Comparison of ENCODE assay signal across 17 cellular contexts in the genomic region with DNA sequence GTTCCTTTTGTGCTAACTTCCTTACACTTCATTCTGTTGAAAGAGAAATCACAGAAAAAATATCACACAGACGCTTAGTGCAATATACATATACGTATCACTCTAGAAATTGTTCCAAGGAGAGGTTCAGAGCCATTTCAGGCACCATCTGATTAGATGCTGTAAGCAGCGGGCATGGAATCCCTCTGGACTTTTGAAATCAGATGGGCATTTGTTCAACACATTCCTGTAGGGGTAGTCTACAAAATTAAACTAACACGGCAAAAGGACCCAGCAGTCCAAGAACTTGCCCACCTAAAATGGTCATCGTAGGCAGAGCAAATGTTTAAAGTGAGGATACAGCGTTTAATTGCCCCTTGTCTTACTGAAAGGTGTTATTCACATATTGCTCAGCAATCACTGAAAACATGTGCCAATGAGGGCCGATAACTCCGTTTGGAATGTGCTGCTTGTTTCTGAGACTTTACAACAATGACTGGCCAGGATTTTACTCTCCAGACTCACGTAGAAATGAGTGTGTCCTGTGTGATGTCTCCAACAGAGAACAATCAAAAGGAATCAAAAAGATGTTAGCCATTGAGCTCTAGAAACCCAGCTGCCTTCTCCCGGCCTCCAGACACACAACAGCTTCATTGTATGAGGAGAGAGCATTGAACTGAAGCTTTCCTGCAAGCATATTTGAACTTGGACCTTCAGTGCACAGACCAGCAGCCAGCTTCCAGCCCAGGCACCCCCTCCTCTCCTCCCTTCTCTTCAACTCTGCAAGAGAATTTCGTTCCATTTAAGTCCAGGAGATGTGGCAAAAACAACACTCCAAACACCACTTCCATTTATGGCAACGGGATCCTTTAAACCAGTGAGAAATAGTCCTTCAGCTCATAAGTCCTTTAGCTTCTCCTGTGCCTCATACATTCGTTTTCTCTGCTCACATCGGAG. TPM values are rescaled to one million over a fixed set of nuclear protein-coding genes. Genes with fewer than 3 reads are reported as not detected.
DNase-seq lines count a peak whose midpoint lies in the region; ATAC-seq and TF ChIP-seq lines count a peak whose summit lies in the region.
"Had no signal": no experiment of that assay in that cellular context is flagged by ENCODE, and none has a peak within 500 bp of the region (broad histone marks: within the 10 kb centered on the region; RNA-seq: fewer than 3 reads in every experiment).

No MANE protein-coding gene starts in this region.

- WGBS in mesodermal cell (ENCODE audit: insufficient coverage in 2 of 2), 2 experiments: 89% methylated on average over 9 to 11 of the region's 14 CpGs
- WGBS in sigmoid colon, 2 donors: 39 to 74% methylated on average over 14 of the region's 14 CpGs

- H3K36me3 ChIP-seq in Karpas-422 (ENCODE audit: insufficient read depth, low read length) (no peaks in the 10 kb centered on the region), mesodermal cell (ENCODE audit: control insufficient read depth, insufficient read depth, low read length) (no peaks in the 10 kb centered on the region), sigmoid colon (no peaks in the 10 kb centered on the region)

- H4K20me1 ChIP-seq in Karpas-422 (ENCODE audit: insufficient read depth, low read depth, low read length): no peaks in the 10 kb centered on the region

- no peak overlapping the region for H3K27ac ChIP-seq in Karpas-422 (ENCODE audit: low read length)
- H3K27ac ChIP-seq in mesodermal cell (ENCODE audit: low read depth, low read length, severe bottlenecking): peak overlapping the region; percentile 16
- H3K27ac ChIP-seq in sigmoid colon: peak overlapping the region; percentile 76 to 89 (median 83)
- H3K27ac ChIP-seq: RWPE1 had no signal

- H3K4me2 ChIP-seq in Karpas-422 (ENCODE audit: low read depth, low read length, poor library complexity, severe bottlenecking): no peak overlapping the region

- DNase-seq in Karpas-422: no peak
- DNase-seq in epidermal melanocyte (ENCODE audit: insufficient read length, low spot score): peak; percentile 64
- peak; percentile 69 for DNase-seq in sigmoid colon
- DNase-seq in NCI-H510A treated with DMSO at 0.1 percent for 48 hours (lab: John Stamatoyannopoulos, UW): no peak
- DNase-seq in GM13976 (ENCODE audit: low spot score): no peak
- DNase-seq: activated CD4-positive, alpha-beta T cell treated with anti-CD3 and anti-CD28 coated beads, Interleukin-2, amount 10 ng/mL, durations not matched to agents 7 days and 5 days; activated T-cell treated with anti-CD3 and anti-CD28 coated beads, Interleukin-2, amount 50 U/mL, for 72 hours; kidney glomerular epithelial cell; NCI-H146; NCI-H524; occipital lobe; stimulated activated CD8-positive, alpha-beta memory T cell treated with anti-CD3 and anti-CD28 coated beads, Interleukin-4, amount 100 ng/mL, for 48 hours; T-helper 9 cell had no signal

- no peak overlapping the region for H3K4me3 ChIP-seq in Karpas-422 (ENCODE audit: low read length)
- no peak overlapping the region for H3K4me3 ChIP-seq in mesodermal cell (ENCODE audit: extremely low read depth, insufficient read depth, low read length, poor library complexity, severe bottlenecking)
- H3K4me3 ChIP-seq in sigmoid colon: no peak overlapping the region

- no peak for TF ChIP-seq POLR2A in sigmoid colon (IDR thresholded peaks at IDR 0.05)

- in situ Hi-C loops in GM13976 (cut with MboI; ENCODE audit: low sequenced_read_pairs, unreplicated experiment): no loop called here

- H3K9me2 ChIP-seq in Karpas-422 (replicated peaks; ENCODE audit: insufficient read depth, low read length): no peaks in the 10 kb centered on the region

- H2AFZ ChIP-seq in Karpas-422 (ENCODE audit: low read length): peak overlapping the region; percentile 25; the same call in 1 of the 2 replicates

- peak in 1 of 4 donors; percentile 1 for TF ChIP-seq EP300 in sigmoid colon (IDR thresholded peaks at IDR 0.05)

- no peak overlapping the region for H3K9ac ChIP-seq in Karpas-422 (ENCODE audit: low read length)

- no peaks in the 10 kb centered on the region for H3K27me3 ChIP-seq in Karpas-422 (ENCODE audit: low read length)
- H3K27me3 ChIP-seq in sigmoid colon: no peaks in the 10 kb centered on the region

- intact Hi-C loops in sigmoid colon (cut with DNase I): loop anchor here (5.0 kb wide), 1 partner anchor 87 kb away; no protein-coding TSS in a partner anchor

- TF ChIP-seq CTCF in sigmoid colon (IDR thresholded peaks at IDR 0.05) (no peak), GM13976 (IDR thresholded peaks at IDR 0.05; ENCODE audit: borderline replicate concordance, control extremely low read depth, extremely low read depth, insufficient read depth, missing control alignments) (no peak)

- H3K9me3 ChIP-seq in Karpas-422 (ENCODE audit: low read length) (no peaks in the 10 kb centered on the region), mesodermal cell (ENCODE audit: control insufficient read depth, low read length) (peaks cover 1% of the 10 kb centered on the region), sigmoid colon (no peaks in the 10 kb centered on the region)

- ATAC-seq in GM21367 (IDR thresholded peaks at IDR 0.05; ENCODE audit: unreplicated experiment) (no peak), GM21723 (IDR thresholded peaks at IDR 0.05; ENCODE audit: unreplicated experiment) (no peak)
- ATAC-seq: activated T-cell treated with anti-CD3 and anti-CD28 coated beads, Interleukin-2, amount 50 U/mL, for 72 hours had no signal

- no peaks in the 10 kb centered on the region for H3K79me2 ChIP-seq in Karpas-422 (ENCODE audit: low read length)

- H3K4me1 ChIP-seq in Karpas-422 (ENCODE audit: low read length) (no peaks in the 10 kb centered on the region), mesodermal cell (ENCODE audit: control insufficient read depth, insufficient read depth, low read length, poor library complexity, severe bottlenecking) (peaks cover 13% of the 10 kb centered on the region), sigmoid colon (peaks cover 3 to 50% (median 35%) of the 10 kb centered on the region in 4 donors)

RNA-seq across cellular contexts. Expression of a gene that starts 32.1 kb away (rescaled TPM):
- total RNA-seq in Karpas-422 (2014; rRNA removed; shearing (Covaris generic); ENCODE audit: low replicate concordance): not detected in 2 replicates
- not detected for polyA plus RNA-seq in mesodermal cell (2013, experiment 1 of 2)
- polyA plus RNA-seq in mesodermal cell (2013, experiment 2 of 2): not detected
- total RNA-seq in sigmoid colon: 10 to 100 TPM in 2 of 4 donors, 1 to 10 TPM in 2; 3.0 to 12.8 (median 10.4) TPM
- 10 to 100 TPM in 1 of 3 donors, 1 to 10 TPM in 2; 3.0 to 20.6 (median 5.4) TPM for polyA plus RNA-seq in sigmoid colon

RNA-seq across cellular contexts. Expression of a gene that starts 32.1 kb away (rescaled TPM):
- not detected in 2 replicates for total RNA-seq in Karpas-422 (2014; rRNA removed; shearing (Covaris generic); ENCODE audit: low replicate concordance)
- polyA plus RNA-seq in mesodermal cell (2013, experiment 1 of 2): not detected
- not detected for polyA plus RNA-seq in mesodermal cell (2013, experiment 2 of 2)
- 1 to 10 TPM; 1.9 to 7.5 (median 5.1) TPM for total RNA-seq in sigmoid colon
- 10 to 100 TPM in 1 of 3 donors, 1 to 10 TPM in 2; 3.4 to 29.8 (median 6.6) TPM for polyA plus RNA-seq in sigmoid colon
- total RNA-seq: activated CD4-positive, alpha-beta T cell treated with anti-CD3 and anti-CD28 coated beads, Interleukin-2, amount 10 ng/mL, durations not matched to agents 7 days and 5 days; activated T-cell treated with anti-CD3 and anti-CD28 coated beads, Interleukin-2, amount 50 U/mL, for 72 hours had no signal

Comparison
In these comparisons a context has a peak if more than half of its experiments do, and no peak if none do; other contexts are left out.
1. DNase-seq: peak in epidermal melanocyte (single experiment) and sigmoid colon (single experiment); none in Karpas-422 (single experiment), NCI-H510A treated with DMSO at 0.1 percent for 48 hours (single experiment) and GM13976 (single experiment).